ENCODE assay signal across 1 cellular context in the genomic region with DNA sequence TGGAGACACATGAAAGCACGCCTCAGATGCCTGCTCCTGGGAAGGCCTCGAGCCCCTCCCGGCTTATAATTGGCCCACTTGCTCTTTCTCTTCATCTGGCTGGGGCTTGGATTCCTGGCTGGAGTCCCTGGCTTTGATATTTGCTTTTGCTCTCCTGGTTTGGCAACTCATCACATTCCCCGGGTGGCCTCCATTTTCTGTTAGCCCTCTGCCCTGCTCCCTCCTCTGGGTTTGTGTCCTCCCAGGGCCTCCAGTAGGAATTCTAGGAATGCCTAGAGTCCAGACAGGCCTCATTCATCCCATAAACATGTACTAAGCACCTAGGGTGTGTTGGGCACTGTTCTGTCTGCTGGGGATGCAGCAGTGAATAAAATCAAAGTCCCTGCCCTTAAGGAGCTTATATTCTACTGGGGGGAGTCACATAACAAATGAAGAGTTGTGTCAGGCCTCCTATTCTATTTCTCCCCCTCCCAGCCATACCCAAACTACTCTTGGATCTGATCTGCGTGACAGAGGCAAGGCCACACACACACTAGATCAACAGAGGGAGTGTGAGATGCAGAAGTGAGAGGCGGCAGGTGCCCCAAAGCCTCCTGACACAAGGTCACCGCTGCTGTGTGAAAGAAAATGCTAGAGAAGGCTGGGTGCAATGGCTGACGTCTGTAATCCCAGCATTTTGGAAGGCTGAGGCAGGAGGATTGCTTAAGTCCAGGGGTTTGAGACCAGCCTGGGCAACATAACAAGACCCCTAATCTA.
TF ChIP-seq lines count a peak whose summit lies in the region.

No MANE protein-coding gene starts in this region.

TF ChIP-seq in A549, 52 proteins besides CTCF, POLR2A, EP300 and RAD21 (continued from another document):
- TF ChIP-seq, protein P1, sequence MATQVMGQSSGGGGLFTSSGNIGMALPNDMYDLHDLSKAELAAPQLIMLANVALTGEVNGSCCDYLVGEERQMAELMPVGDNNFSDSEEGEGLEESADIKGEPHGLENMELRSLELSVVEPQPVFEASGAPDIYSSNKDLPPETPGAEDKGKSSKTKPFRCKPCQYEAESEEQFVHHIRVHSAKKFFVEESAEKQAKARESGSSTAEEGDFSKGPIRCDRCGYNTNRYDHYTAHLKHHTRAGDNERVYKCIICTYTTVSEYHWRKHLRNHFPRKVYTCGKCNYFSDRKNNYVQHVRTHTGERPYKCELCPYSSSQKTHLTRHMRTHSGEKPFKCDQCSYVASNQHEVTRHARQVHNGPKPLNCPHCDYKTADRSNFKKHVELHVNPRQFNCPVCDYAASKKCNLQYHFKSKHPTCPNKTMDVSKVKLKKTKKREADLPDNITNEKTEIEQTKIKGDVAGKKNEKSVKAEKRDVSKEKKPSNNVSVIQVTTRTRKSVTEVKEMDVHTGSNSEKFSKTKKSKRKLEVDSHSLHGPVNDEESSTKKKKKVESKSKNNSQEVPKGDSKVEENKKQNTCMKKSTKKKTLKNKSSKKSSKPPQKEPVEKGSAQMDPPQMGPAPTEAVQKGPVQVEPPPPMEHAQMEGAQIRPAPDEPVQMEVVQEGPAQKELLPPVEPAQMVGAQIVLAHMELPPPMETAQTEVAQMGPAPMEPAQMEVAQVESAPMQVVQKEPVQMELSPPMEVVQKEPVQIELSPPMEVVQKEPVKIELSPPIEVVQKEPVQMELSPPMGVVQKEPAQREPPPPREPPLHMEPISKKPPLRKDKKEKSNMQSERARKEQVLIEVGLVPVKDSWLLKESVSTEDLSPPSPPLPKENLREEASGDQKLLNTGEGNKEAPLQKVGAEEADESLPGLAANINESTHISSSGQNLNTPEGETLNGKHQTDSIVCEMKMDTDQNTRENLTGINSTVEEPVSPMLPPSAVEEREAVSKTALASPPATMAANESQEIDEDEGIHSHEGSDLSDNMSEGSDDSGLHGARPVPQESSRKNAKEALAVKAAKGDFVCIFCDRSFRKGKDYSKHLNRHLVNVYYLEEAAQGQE (IDR thresholded peaks at IDR 0.05): no peak
- TF ChIP-seq HDAC2 (IDR thresholded peaks at IDR 0.05): no peak
- TF ChIP-seq, protein P2, sequence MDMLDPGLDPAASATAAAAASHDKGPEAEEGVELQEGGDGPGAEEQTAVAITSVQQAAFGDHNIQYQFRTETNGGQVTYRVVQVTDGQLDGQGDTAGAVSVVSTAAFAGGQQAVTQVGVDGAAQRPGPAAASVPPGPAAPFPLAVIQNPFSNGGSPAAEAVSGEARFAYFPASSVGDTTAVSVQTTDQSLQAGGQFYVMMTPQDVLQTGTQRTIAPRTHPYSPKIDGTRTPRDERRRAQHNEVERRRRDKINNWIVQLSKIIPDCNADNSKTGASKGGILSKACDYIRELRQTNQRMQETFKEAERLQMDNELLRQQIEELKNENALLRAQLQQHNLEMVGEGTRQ (IDR thresholded peaks at IDR 0.05): no peak
- no peak for TF ChIP-seq POLR2AphosphoS2 (conservative IDR thresholded peaks at IDR 0.05; ENCODE audit: low read length)
- TF ChIP-seq TFCP2L1 (CRISPR knock-in tag; IDR thresholded peaks at IDR 0.05): no peak
- no peak for TF ChIP-seq BHLHE40 (IDR thresholded peaks at IDR 0.05; ENCODE audit: low read depth, low read length)
- no peak for TF ChIP-seq TP53 (CRISPR knock-in tag; IDR thresholded peaks at IDR 0.05)
- TF ChIP-seq NR3C1 (IDR thresholded peaks at IDR 0.05): no peak
- TF ChIP-seq CHD4 (IDR thresholded peaks at IDR 0.05; ENCODE audit: borderline replicate concordance): no peak
